Comparison of ENCODE assay signal across 17 cellular contexts in genomic region chr5:148939676-148940075, GRCh38.
A peak's percentile ranks its signal among the peaks of the same experiment; 100 is the strongest.
DNase-seq lines count a peak whose midpoint lies in the region; FAIRE-seq and TF ChIP-seq lines count a peak whose summit lies in the region.
"Had no signal": no experiment of that assay in that cellular context is flagged by ENCODE, and none has a peak within 500 bp of the region (broad histone marks: within the 10 kb centered on the region; RNA-seq: fewer than 3 reads in every experiment).

No MANE protein-coding gene starts in this region.

- CTCF ChIA-PET in RWPE1 (lab: Yijun Ruan, JAX): interaction anchor here (0.7 to 2.4 kb wide), 2 partner anchors 18 to 694 kb away, joined by 3 to 13 read pairs; no protein-coding TSS in a partner anchor

- no peak for TF ChIP-seq CTCF in RWPE1 (conservative IDR thresholded peaks at IDR 0.05; ENCODE audit: low read depth)
- no peak for TF ChIP-seq CTCF in fibroblast of the aortic adventitia (IDR thresholded peaks at IDR 0.05; ENCODE audit: insufficient read depth, low read length)

- WGBS in small intestine, 3 donors: 29 to 72% (median 70%) methylated on average over 1 of the region's 1 CpG

- POLR2A ChIA-PET in RWPE1 (lab: Yijun Ruan, JAX; ENCODE audit: low non-redundant PET): no interaction called here

- DNase-seq in HCEC 1CT: peak; percentile 68
- DNase-seq in RWPE1 (ENCODE audit: low spot score): peak; percentile 75
- peak; percentile 44 for DNase-seq in fibroblast of the aortic adventitia (ENCODE audit: low read depth)
- DNase-seq in small intestine: peak; percentile 38
- DNase-seq in activated CD4-positive, alpha-beta T cell treated with anti-CD3 and anti-CD28 coated beads, Interleukin-2, amount 50 U/mL, for 4 hours: no peak
- DNase-seq in NOMO-1 (lab: John Stamatoyannopoulos, UW; ENCODE audit: unreplicated experiment in 2 of 2): no peak
- DNase-seq in activated CD4-positive, alpha-beta T cell treated with anti-CD3 and anti-CD28 coated beads for 1 hour: no peak
- no peak for DNase-seq in NCI-H2227 (lab: John Stamatoyannopoulos, UW; ENCODE audit: unreplicated experiment)
- DNase-seq: GOT3, left ventricle myocardium superior, NCI-H1417 treated with DMSO at 0.1 percent for 48 hours, pancreas, transverse colon, WERI-Rb-1 had no signal

- no peaks in the 10 kb centered on the region for H3K9me3 ChIP-seq in small intestine (ENCODE audit: control insufficient read depth, low read depth)
- H3K9me3 ChIP-seq: ascending aorta, esophagus muscularis mucosa, pancreas, transverse colon had no signal

- no peaks in the 10 kb centered on the region for H3K36me3 ChIP-seq in small intestine (ENCODE audit: control insufficient read depth in 2 of 2, insufficient read depth in 2 of 2, low read length in 2 of 2)
- H3K36me3 ChIP-seq: ascending aorta, esophagus muscularis mucosa, pancreas, transverse colon, WERI-Rb-1 had no signal

- peaks cover 0 to under 1% of the 10 kb centered on the region in 2 donors for H3K4me1 ChIP-seq in small intestine (ENCODE audit: control insufficient read depth in 2 of 2, insufficient read depth in 1 of 2, low read depth in 1 of 2, low read length in 1 of 2)
- H3K4me1 ChIP-seq: ascending aorta had no signal

- no peak for FAIRE-seq in small intestine (lab: Jason Lieb, UNC)
- FAIRE-seq: GM12891, pancreas had no signal

- no peaks in the 10 kb centered on the region for H3K27me3 ChIP-seq in small intestine (ENCODE audit: control insufficient read depth in 2 of 2, insufficient read depth in 2 of 2, low read length in 2 of 2)
- H3K27me3 ChIP-seq: ascending aorta, esophagus muscularis mucosa, pancreas, transverse colon had no signal

- H3K4me3 ChIP-seq in fibroblast of the aortic adventitia (ENCODE audit: low read depth, low read length): no peak overlapping the region
- H3K4me3 ChIP-seq in small intestine (ENCODE audit: low read depth in 1 of 2, low read length in 2 of 2): no peak overlapping the region
- H3K4me3 ChIP-seq: ascending aorta, esophagus muscularis mucosa, pancreas, transverse colon had no signal

- H3K27ac ChIP-seq in RWPE1 (no peak overlapping the region), small intestine (ENCODE audit: low read depth in 1 of 2, low read length in 1 of 2) (no peak overlapping the region)
- H3K27ac ChIP-seq: ascending aorta, esophagus muscularis mucosa, pancreas, transverse colon, WERI-Rb-1 had no signal

Comparison
In these comparisons a context has a peak if more than half of its experiments do, and no peak if none do; other contexts are left out.
1. DNase-seq: peak in HCEC 1CT (single experiment), RWPE1 (single experiment), fibroblast of the aortic adventitia (single experiment) and small intestine (single experiment); none in activated CD4-positive, alpha-beta T cell treated with anti-CD3 and anti-CD28 coated beads, Interleukin-2, amount 50 U/mL, for 4 hours (0 of 2), NOMO-1 (0 of 2), activated CD4-positive, alpha-beta T cell treated with anti-CD3 and anti-CD28 coated beads for 1 hour (single experiment) and NCI-H2227 (single experiment).